Comparison of ENCODE assay signal across 28 cellular contexts in the genomic region with DNA sequence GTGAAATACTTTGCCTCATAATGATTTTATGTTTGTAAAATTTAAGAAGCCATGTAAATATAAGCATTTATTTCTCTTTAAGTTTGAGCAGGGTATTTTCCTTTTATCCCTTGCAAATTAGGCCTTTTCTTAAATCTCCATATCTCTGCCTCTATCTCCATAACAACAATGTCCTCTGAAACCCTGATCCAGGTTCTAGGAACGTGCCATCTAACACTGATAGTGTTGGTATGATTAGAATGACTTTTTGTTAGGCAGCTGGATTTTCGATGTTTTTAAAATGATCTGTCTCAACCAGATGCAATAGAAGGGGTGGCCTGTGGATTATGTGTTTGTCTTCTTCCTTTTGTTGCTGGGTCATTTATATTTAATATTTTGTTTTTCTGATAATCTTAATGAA.
"Had no signal": no experiment of that assay in that cellular context is flagged by ENCODE, and none has a peak within 500 bp of the region (broad histone marks: within the 10 kb centered on the region; RNA-seq: fewer than 3 reads in every experiment).

No MANE protein-coding gene starts in this region.

- H3K4me1 ChIP-seq: colonic mucosa, esophagus muscularis mucosa, esophagus squamous epithelium, foreskin keratinocyte, gastrocnemius medialis, gastroesophageal sphincter had no signal

- H3K36me3 ChIP-seq: colonic mucosa, esophagus squamous epithelium, gastrocnemius medialis had no signal

- H3K27me3 ChIP-seq: colonic mucosa, dorsolateral prefrontal cortex, esophagus muscularis mucosa, esophagus squamous epithelium, foreskin keratinocyte, gastrocnemius medialis, gastroesophageal sphincter, heart left ventricle, heart right ventricle had no signal

- H3K27ac Mint-ChIP-seq: dendritic cell treated with granulocyte-macrophage colony-stimulating factor and Interleukin-4, amounts not matched to agents 40 ng/mL and 50 ng/mL, for 4 days; effector memory CD8-positive, alpha-beta T cell had no signal

- DNase-seq: colonic mucosa; cortex of kidney; dermis blood vessel endothelial cell; dorsolateral prefrontal cortex; effector CD4-positive, alpha-beta T cell; effector CD8-positive, alpha-beta T cell; effector memory CD4-positive, alpha-beta T cell; effector memory CD8-positive, alpha-beta T cell; erythroblast; esophagus squamous epithelium; foreskin fibroblast; foreskin keratinocyte; foreskin melanocyte; gastrocnemius medialis; glutamatergic neuron; head of caudate nucleus; heart left ventricle; heart right ventricle had no signal

- ATAC-seq: effector memory CD8-positive, alpha-beta T cell; esophagus mucosa; foreskin keratinocyte; gastrocnemius medialis; gastroesophageal sphincter; heart left ventricle; heart right ventricle had no signal

- H3K27me3 Mint-ChIP-seq: dendritic cell treated with granulocyte-macrophage colony-stimulating factor and Interleukin-4, amounts not matched to agents 40 ng/mL and 50 ng/mL, for 4 days; effector memory CD8-positive, alpha-beta T cell had no signal

- H3K9me3 ChIP-seq: colonic mucosa, esophagus muscularis mucosa, esophagus squamous epithelium, gastrocnemius medialis, gastroesophageal sphincter, heart left ventricle, heart right ventricle had no signal

- H3K4me3 ChIP-seq: colonic mucosa, coronary artery, dorsolateral prefrontal cortex, esophagus muscularis mucosa, esophagus squamous epithelium, gastrocnemius medialis, gastroesophageal sphincter, heart left ventricle, heart right ventricle had no signal

- H3K27ac ChIP-seq: colonic mucosa, coronary artery, dorsolateral prefrontal cortex, epithelial cell of prostate, esophagus muscularis mucosa, esophagus squamous epithelium, foreskin keratinocyte, gastrocnemius medialis, gastroesophageal sphincter, heart left ventricle, heart right ventricle had no signal

- H3K4me3 Mint-ChIP-seq: dendritic cell treated with granulocyte-macrophage colony-stimulating factor and Interleukin-4, amounts not matched to agents 40 ng/mL and 50 ng/mL, for 4 days; effector memory CD8-positive, alpha-beta T cell had no signal

- FAIRE-seq: colon, endometrium, endothelial cell of umbilical vein, frontal cortex had no signal

- H3K9me3 Mint-ChIP-seq: dendritic cell treated with granulocyte-macrophage colony-stimulating factor and Interleukin-4, amounts not matched to agents 40 ng/mL and 50 ng/mL, for 4 days; effector memory CD8-positive, alpha-beta T cell had no signal
